Comparison of ENCODE assay signal across 1 cellular context in genomic region chr20:39342463-39342862, GRCh38.
TF ChIP-seq lines count a peak whose summit lies in the region.

No MANE protein-coding gene starts in this region.

TF ChIP-seq in GM12878, 131 proteins besides CTCF, POLR2A, EP300 and RAD21 (continued from another document):
- TF ChIP-seq RELB (IDR thresholded peaks at IDR 0.05; ENCODE audit: low read depth) (peak; percentile 44; the same call in 1 of the 2 replicates), ZNF622 (IDR thresholded peaks at IDR 0.05) (no peak), MEF2A (IDR thresholded peaks at IDR 0.05; ENCODE audit: insufficient read depth, low read depth, low read length) (no peak), JUND (IDR thresholded peaks at IDR 0.05; ENCODE audit: low read depth, low read length) (no peak), BHLHE40 (IDR thresholded peaks at IDR 0.05; ENCODE audit: borderline replicate concordance in 1 of 2, low read depth in 2 of 2, low read length in 1 of 2) (peak; percentile 29 to 64; a peak in 2 of 4 replicates)
